ENCODE assay signal across 1 cellular context in the genomic region with DNA sequence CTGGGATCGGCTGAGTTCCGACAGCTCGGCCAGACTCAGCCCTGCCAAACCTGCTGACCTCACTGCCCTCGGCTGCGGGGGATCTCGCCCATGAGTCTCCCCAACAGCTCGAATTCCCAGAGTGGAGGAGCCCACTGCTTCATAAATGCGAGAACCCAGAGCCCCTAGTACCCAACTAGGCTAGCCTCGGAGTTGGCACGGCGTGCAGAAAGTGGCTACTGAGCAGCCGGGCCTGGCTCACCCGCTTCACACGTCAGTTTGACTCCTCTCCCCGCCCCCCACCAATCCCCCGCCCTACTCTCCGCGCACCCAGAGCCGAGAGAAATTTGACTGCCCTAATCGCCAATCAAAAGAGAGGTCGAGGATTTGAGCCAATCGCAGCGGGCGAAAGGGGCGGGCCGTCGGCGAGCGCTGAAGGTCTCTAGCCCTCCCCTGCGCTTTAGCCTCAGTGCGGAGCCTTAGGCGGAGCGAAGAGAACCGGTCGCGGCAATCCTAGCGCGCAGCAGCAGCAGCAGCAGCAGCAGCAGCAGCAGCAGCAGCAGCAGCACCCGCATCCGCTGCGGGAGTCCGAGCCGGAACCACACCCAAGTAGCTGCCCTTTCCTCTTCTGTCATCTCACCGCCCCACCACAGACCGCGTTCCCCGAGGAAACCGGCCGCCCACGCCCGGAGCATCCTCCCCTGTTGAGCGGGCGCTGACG.
TF ChIP-seq lines count a peak whose summit lies in the region.

A gene (plus strand): TSS at position 448 of the 700 bp plus-strand sequence. CDS start 264 bp downstream, outside the sequence.

TF ChIP-seq in GM23338, 12 proteins besides CTCF, POLR2A, EP300 and RAD21 (continued from another document):
- TF ChIP-seq, protein P1, sequence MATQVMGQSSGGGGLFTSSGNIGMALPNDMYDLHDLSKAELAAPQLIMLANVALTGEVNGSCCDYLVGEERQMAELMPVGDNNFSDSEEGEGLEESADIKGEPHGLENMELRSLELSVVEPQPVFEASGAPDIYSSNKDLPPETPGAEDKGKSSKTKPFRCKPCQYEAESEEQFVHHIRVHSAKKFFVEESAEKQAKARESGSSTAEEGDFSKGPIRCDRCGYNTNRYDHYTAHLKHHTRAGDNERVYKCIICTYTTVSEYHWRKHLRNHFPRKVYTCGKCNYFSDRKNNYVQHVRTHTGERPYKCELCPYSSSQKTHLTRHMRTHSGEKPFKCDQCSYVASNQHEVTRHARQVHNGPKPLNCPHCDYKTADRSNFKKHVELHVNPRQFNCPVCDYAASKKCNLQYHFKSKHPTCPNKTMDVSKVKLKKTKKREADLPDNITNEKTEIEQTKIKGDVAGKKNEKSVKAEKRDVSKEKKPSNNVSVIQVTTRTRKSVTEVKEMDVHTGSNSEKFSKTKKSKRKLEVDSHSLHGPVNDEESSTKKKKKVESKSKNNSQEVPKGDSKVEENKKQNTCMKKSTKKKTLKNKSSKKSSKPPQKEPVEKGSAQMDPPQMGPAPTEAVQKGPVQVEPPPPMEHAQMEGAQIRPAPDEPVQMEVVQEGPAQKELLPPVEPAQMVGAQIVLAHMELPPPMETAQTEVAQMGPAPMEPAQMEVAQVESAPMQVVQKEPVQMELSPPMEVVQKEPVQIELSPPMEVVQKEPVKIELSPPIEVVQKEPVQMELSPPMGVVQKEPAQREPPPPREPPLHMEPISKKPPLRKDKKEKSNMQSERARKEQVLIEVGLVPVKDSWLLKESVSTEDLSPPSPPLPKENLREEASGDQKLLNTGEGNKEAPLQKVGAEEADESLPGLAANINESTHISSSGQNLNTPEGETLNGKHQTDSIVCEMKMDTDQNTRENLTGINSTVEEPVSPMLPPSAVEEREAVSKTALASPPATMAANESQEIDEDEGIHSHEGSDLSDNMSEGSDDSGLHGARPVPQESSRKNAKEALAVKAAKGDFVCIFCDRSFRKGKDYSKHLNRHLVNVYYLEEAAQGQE (IDR thresholded peaks at IDR 0.05; ENCODE audit: unreplicated experiment), result no peak
- peak; percentile 64 for TF ChIP-seq CREB1 (CRISPR knock-in tag; IDR thresholded peaks at IDR 0.05; ENCODE audit: low read depth)
- peak; percentile 100 for TF ChIP-seq POLR2AphosphoS5 (IDR thresholded peaks at IDR 0.05; ENCODE audit: low read depth)
- no peak for TF ChIP-seq JUNB (IDR thresholded peaks at IDR 0.05; ENCODE audit: unreplicated experiment)
- TF ChIP-seq, protein P2, sequence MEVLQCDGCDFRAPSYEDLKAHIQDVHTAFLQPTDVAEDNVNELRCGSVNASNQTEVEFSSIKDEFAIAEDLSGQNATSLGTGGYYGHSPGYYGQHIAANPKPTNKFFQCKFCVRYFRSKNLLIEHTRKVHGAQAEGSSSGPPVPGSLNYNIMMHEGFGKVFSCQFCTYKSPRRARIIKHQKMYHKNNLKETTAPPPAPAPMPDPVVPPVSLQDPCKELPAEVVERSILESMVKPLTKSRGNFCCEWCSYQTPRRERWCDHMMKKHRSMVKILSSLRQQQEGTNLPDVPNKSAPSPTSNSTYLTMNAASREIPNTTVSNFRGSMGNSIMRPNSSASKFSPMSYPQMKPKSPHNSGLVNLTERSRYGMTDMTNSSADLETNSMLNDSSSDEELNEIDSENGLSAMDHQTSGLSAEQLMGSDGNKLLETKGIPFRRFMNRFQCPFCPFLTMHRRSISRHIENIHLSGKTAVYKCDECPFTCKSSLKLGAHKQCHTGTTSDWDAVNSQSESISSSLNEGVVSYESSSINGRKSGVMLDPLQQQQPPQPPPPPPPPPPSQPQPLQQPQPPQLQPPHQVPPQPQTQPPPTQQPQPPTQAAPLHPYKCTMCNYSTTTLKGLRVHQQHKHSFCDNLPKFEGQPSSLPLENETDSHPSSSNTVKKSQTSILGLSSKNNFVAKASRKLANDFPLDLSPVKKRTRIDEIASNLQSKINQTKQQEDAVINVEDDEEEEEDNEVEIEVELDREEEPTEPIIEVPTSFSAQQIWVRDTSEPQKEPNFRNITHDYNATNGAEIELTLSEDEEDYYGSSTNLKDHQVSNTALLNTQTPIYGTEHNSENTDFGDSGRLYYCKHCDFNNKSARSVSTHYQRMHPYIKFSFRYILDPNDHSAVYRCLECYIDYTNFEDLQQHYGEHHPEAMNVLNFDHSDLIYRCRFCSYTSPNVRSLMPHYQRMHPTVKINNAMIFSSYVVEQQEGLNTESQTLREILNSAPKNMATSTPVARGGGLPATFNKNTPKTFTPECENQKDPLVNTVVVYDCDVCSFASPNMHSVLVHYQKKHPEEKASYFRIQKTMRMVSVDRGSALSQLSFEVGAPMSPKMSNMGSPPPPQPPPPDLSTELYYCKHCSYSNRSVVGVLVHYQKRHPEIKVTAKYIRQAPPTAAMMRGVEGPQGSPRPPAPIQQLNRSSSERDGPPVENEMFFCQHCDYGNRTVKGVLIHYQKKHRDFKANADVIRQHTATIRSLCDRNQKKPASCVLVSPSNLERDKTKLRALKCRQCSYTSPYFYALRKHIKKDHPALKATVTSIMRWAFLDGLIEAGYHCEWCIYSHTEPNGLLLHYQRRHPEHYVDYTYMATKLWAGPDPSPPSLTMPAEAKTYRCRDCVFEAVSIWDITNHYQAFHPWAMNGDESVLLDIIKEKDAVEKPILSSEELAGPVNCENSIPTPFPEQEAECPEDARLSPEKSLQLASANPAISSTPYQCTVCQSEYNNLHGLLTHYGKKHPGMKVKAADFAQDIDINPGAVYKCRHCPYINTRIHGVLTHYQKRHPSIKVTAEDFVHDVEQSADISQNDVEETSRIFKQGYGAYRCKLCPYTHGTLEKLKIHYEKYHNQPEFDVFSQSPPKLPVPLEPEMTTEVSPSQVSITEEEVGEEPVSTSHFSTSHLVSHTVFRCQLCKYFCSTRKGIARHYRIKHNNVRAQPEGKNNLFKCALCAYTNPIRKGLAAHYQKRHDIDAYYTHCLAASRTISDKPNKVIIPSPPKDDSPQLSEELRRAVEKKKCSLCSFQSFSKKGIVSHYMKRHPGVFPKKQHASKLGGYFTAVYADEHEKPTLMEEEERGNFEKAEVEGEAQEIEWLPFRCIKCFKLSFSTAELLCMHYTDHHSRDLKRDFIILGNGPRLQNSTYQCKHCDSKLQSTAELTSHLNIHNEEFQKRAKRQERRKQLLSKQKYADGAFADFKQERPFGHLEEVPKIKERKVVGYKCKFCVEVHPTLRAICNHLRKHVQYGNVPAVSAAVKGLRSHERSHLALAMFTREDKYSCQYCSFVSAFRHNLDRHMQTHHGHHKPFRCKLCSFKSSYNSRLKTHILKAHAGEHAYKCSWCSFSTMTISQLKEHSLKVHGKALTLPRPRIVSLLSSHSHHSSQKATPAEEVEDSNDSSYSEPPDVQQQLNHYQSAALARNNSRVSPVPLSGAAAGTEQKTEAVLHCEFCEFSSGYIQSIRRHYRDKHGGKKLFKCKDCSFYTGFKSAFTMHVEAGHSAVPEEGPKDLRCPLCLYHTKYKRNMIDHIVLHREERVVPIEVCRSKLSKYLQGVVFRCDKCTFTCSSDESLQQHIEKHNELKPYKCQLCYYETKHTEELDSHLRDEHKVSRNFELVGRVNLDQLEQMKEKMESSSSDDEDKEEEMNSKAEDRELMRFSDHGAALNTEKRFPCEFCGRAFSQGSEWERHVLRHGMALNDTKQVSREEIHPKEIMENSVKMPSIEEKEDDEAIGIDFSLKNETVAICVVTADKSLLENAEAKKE (CRISPR knock-in tag; IDR thresholded peaks at IDR 0.05), result no peak
- TF ChIP-seq NANOG (IDR thresholded peaks at IDR 0.05; ENCODE audit: borderline replicate concordance), result no peak
- no peak for TF ChIP-seq EZH2phosphoT487 (IDR thresholded peaks at IDR 0.05; ENCODE audit: unreplicated experiment)
- no peak for TF ChIP-seq ZNF331 (CRISPR knock-in tag; IDR thresholded peaks at IDR 0.05; ENCODE audit: low read depth)
- TF ChIP-seq, protein P3, sequence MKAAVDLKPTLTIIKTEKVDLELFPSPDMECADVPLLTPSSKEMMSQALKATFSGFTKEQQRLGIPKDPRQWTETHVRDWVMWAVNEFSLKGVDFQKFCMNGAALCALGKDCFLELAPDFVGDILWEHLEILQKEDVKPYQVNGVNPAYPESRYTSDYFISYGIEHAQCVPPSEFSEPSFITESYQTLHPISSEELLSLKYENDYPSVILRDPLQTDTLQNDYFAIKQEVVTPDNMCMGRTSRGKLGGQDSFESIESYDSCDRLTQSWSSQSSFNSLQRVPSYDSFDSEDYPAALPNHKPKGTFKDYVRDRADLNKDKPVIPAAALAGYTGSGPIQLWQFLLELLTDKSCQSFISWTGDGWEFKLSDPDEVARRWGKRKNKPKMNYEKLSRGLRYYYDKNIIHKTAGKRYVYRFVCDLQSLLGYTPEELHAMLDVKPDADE (IDR thresholded peaks at IDR 0.05), result 0 out of 2 replicates have a peak, but pooled peaks have one; percentile 0
- TF ChIP-seq ZNF114 (CRISPR knock-in tag; IDR thresholded peaks at IDR 0.05), result no peak
